In the genomic region with DNA sequence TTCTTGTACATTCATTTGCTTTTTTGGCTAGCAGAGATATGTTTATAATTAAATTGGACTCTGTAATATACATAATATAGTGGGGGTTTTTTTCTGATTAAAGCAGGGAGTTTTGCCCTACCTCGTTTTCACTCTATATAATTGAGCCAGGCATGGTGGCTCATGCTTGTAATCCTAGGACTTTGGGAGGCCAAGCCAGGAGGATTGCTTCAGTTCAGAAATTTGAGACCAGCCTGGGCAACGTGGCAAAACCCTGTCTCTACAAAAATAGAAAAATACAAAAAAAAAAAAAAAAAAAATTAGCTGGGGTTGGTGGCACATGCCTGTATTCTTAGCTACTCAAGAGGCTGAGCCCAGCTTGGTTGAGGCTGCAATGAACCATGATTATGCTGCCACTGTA, we compare ENCODE assay signal across 15 cellular contexts.
"Had no signal": no experiment of that assay in that cellular context is flagged by ENCODE, and none has a peak within 500 bp of the region (broad histone marks: within the 10 kb centered on the region; RNA-seq: fewer than 3 reads in every experiment).

No MANE protein-coding gene starts in this region.

- DNase-seq: activated CD4-positive, alpha-beta T cell treated with anti-CD3 and anti-CD28 coated beads, Interleukin-2, amount 50 U/mL, for 1 hour; activated CD8-positive, alpha-beta memory T cell treated with anti-CD3 and anti-CD28 coated beads, Interleukin-2, amount 10 ng/mL, durations not matched to agents 7 days and 5 days; activated effector memory CD4-positive, alpha-beta T cell treated with Interleukin-2 at 50 U/mL for 16 hours; activated naive CD4-positive, alpha-beta T cell treated with anti-CD3 and anti-CD28 coated beads, Interleukin-2, amount 50 U/mL, for 16 hours; activated T-cell treated with anti-CD3 and anti-CD28 coated beads, Interleukin-2, amount 50 U/mL, for 4 hours; retina; stimulated activated CD4-positive, alpha-beta T cell treated with anti-CD3 and anti-CD28 coated beads, Interleukin-4, amount 100 ng/mL, for 4 hours; stimulated activated CD8-positive, alpha-beta memory T cell treated with anti-CD3 and anti-CD28 coated beads, Interleukin-4, amount 100 ng/mL, for 48 hours; stimulated activated naive CD4-positive, alpha-beta T cell treated with Interleukin-2 at 50 U/mL for 16 hours; substantia nigra had no signal

- H3K27me3 ChIP-seq: cardiac muscle cell, tibial nerve, vagina had no signal

- H3K4me3 Mint-ChIP-seq: activated CD8-positive, alpha-beta memory T cell treated with anti-CD3 and anti-CD28 coated beads, Interleukin-2, amount 10 ng/mL, durations not matched to agents 7 days and 5 days; activated T-cell treated with anti-CD3 and anti-CD28 coated beads, Interleukin-2, amount 50 U/mL, for 4 hours; T-helper 2 cell treated with Interferon-gamma antibody and Interleukin-4, amounts not matched to agents 5 μg/mL and 100 μg/mL, for 36 hours had no signal

- H3K4me3 ChIP-seq: cardiac muscle cell, skin epidermis, tibial nerve, vagina had no signal

- H3K9me3 ChIP-seq: tibial nerve, vagina had no signal

- H3K27me3 Mint-ChIP-seq: activated CD8-positive, alpha-beta memory T cell treated with anti-CD3 and anti-CD28 coated beads, Interleukin-2, amount 10 ng/mL, durations not matched to agents 7 days and 5 days had no signal

- ATAC-seq: activated CD8-positive, alpha-beta memory T cell treated with anti-CD3 and anti-CD28 coated beads, Interleukin-2, amount 10 ng/mL, durations not matched to agents 7 days and 5 days; activated T-cell treated with anti-CD3 and anti-CD28 coated beads, Interleukin-2, amount 50 U/mL, for 4 hours had no signal

- H3K9me3 Mint-ChIP-seq: activated T-cell treated with anti-CD3 and anti-CD28 coated beads, Interleukin-2, amount 50 U/mL, for 4 hours; T-helper 2 cell treated with Interferon-gamma antibody and Interleukin-4, amounts not matched to agents 5 μg/mL and 100 μg/mL, for 36 hours had no signal

- H3K27ac ChIP-seq: cardiac muscle cell, skin epidermis, tibial nerve, vagina had no signal

- H3K27ac Mint-ChIP-seq: activated CD8-positive, alpha-beta memory T cell treated with anti-CD3 and anti-CD28 coated beads, Interleukin-2, amount 10 ng/mL, durations not matched to agents 7 days and 5 days; T-helper 2 cell treated with Interferon-gamma antibody and Interleukin-4, amounts not matched to agents 5 μg/mL and 100 μg/mL, for 36 hours had no signal
